Comparison of ENCODE assay signal across 14 cellular contexts in the genomic region with DNA sequence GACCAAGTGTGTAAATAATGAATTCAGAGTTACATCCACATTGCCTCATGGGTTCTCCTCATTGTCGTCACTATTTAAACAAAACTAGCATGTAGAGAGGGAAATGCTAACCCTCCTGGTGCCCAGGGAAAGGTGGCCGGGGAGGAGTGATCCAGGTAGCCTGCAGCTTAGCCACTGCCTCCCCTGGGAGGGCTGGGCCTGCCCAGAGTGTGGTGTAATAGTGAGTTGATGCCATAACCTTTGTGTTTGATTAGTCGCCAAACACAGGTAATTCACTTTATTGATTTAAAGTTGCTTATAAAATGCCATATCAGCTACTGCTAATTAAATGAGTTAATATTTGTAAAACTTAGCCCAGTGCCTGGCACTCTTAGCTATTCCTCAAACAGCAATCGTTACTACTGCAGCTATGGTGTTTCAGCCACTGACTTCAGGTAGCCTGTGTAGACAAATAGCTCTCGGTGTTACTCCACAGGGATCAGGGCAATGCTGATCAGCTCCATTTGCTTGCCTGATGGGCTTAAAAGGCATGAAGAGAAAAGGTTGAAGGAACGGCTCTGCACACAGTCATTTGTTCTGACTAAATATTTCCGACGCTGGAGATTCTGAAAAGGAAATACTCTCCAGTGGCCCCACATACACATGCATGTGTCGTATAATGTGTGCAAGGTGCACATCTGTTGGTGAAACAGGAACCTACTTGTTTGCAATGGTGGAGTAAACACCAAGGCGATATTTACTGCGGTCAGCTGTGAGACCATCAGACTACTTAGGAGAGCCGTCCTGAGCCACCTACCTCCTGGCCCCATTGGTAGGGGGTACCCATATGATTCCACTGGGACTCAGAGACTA. TPM values are rescaled to one million over a fixed set of nuclear protein-coding genes. Genes with fewer than 3 reads are reported as not detected.
"Had no signal": no experiment of that assay in that cellular context is flagged by ENCODE, and none has a peak within 500 bp of the region (broad histone marks: within the 10 kb centered on the region; RNA-seq: fewer than 3 reads in every experiment).

No MANE protein-coding gene starts in this region.

- H3K36me3 ChIP-seq: gastroesophageal sphincter, ovary had no signal

- H3K27me3 ChIP-seq: ovary had no signal

- H3K4me1 ChIP-seq: gastroesophageal sphincter had no signal

- H3K27ac ChIP-seq: gastroesophageal sphincter, ovary had no signal

- DNase-seq: activated CD4-positive, CD25-positive, alpha-beta regulatory T cell; activated naive CD4-positive, alpha-beta T cell treated with anti-CD3 and anti-CD28 coated beads, Interleukin-2, amount 50 U/mL, for 16 hours; activated T-cell treated with anti-CD3 and anti-CD28 coated beads, Interleukin-2, amount 50 U/mL, for 1 hour; effector memory CD8-positive, alpha-beta T cell; ovary; substantia nigra had no signal

- ATAC-seq: effector memory CD8-positive, alpha-beta T cell; gastroesophageal sphincter had no signal

- H3K9me3 ChIP-seq: gastroesophageal sphincter, ovary had no signal

- H3K4me3 ChIP-seq: gastroesophageal sphincter, ovary had no signal

- FAIRE-seq: keratinocyte had no signal

RNA-seq across cellular contexts. Expression of gene PRMT8, which starts 45.6 kb away (rescaled TPM):
- total RNA-seq: epithelial cell of proximal tubule; liver; myocyte; renal cortical epithelial cell; skeletal muscle tissue; T-helper 2 cell treated with Interferon-gamma antibody and Interleukin-4, amounts not matched to agents 100 ng/mL and 5 ng/mL, for 36 hours had no signal
- polyA plus RNA-seq: liver had no signal
